1 cellular context compared by ENCODE assay signal in the genomic region with DNA sequence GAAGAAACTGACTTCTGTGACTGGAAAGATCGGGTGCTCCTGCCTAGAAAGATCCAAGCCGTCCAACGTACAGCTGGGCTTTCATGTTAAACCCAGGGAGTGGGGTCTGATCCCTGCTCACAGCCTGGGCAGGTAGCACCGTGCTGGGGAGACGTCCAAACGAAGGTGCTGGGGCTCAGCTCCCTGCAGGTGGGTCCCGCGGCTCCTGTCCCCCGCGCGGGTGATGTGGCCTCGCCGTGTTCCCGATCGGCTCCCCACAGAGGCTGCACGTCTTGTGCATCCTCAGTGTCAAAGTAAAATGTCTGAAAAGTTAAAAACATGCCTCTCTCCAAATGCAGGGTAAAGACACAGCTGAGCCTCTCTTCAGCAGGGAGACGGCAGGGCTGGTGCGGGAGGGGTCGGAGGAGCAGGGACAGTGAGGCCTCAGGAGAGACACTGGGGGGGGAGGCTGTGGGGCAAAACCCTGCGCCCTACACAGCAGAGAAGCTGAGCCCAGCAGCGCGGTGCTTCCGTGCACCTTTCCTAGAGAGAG.
TF ChIP-seq lines count a peak whose summit lies in the region.

No MANE protein-coding gene starts in this region.

TF ChIP-seq in IMR-90, 13 proteins besides CTCF, POLR2A, EP300 and RAD21 (continued from another document):
- TF ChIP-seq MAFK (IDR thresholded peaks at IDR 0.05; ENCODE audit: low read depth, low read length): no peak
- TF ChIP-seq, protein P1, sequence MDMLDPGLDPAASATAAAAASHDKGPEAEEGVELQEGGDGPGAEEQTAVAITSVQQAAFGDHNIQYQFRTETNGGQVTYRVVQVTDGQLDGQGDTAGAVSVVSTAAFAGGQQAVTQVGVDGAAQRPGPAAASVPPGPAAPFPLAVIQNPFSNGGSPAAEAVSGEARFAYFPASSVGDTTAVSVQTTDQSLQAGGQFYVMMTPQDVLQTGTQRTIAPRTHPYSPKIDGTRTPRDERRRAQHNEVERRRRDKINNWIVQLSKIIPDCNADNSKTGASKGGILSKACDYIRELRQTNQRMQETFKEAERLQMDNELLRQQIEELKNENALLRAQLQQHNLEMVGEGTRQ (IDR thresholded peaks at IDR 0.05; ENCODE audit: low read depth, low read length): no peak
- no peak for TF ChIP-seq BHLHE40 (IDR thresholded peaks at IDR 0.05; ENCODE audit: low read depth, low read length)
- no peak for TF ChIP-seq SMC3 (IDR thresholded peaks at IDR 0.05; ENCODE audit: low read depth, low read length)
- TF ChIP-seq RFX5 (IDR thresholded peaks at IDR 0.05; ENCODE audit: low read depth, low read length): no peak
- TF ChIP-seq, protein P2, sequence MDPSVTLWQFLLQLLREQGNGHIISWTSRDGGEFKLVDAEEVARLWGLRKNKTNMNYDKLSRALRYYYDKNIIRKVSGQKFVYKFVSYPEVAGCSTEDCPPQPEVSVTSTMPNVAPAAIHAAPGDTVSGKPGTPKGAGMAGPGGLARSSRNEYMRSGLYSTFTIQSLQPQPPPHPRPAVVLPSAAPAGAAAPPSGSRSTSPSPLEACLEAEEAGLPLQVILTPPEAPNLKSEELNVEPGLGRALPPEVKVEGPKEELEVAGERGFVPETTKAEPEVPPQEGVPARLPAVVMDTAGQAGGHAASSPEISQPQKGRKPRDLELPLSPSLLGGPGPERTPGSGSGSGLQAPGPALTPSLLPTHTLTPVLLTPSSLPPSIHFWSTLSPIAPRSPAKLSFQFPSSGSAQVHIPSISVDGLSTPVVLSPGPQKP (IDR thresholded peaks at IDR 0.05; ENCODE audit: borderline replicate concordance, low read depth, low read length): no peak
- TF ChIP-seq MAZ (IDR thresholded peaks at IDR 0.05; ENCODE audit: borderline replicate concordance, low read depth, low read length): no peak
